ENCODE assay signal across 16 cellular contexts in genomic region chr9:99967457-99967856, GRCh38.
"Had no signal": no experiment of that assay in that cellular context is flagged by ENCODE, and none has a peak within 500 bp of the region (broad histone marks: within the 10 kb centered on the region; RNA-seq: fewer than 3 reads in every experiment).

No MANE protein-coding gene starts in this region.

- H3K9me3 ChIP-seq: ascending aorta, gastroesophageal sphincter, heart right ventricle, left lung, ovary, sigmoid colon, spleen, vagina had no signal

- H3K27ac Mint-ChIP-seq: activated T-helper 17 cell treated with anti-CD3 and anti-CD28 coated beads, Interleukin-2, amount 50 U/mL, for 72 hours had no signal

- H3K4me3 ChIP-seq: ascending aorta, gastroesophageal sphincter, heart right ventricle, left lung, ovary, sigmoid colon, spleen, vagina had no signal

- H3K36me3 ChIP-seq: ovary had no signal

- DNase-seq: activated CD4-positive, alpha-beta T cell treated with anti-CD3 and anti-CD28 coated beads for 1 hour; activated CD4-positive, alpha-beta T cell treated with anti-CD3 and anti-CD28 coated beads, Interleukin-2, amount 50 U/mL, for 4 hours; activated naive CD4-positive, alpha-beta T cell treated with Interleukin-2 at 50 U/mL for 16 hours; activated T-cell treated with anti-CD3 and anti-CD28 coated beads for 4 hours; erythroblast; heart right ventricle; left lung; ovary; sigmoid colon; spleen; T-helper 1 cell had no signal

- H3K4me1 ChIP-seq: ascending aorta, gastroesophageal sphincter, heart right ventricle, spleen, vagina had no signal

- H3K9me3 Mint-ChIP-seq: activated T-helper 17 cell treated with anti-CD3 and anti-CD28 coated beads, Interleukin-2, amount 50 U/mL, for 72 hours; neural crest cell had no signal

- H3K27me3 ChIP-seq: ascending aorta, gastroesophageal sphincter, heart right ventricle, left lung, ovary, sigmoid colon, spleen, vagina had no signal

- H3K27me3 Mint-ChIP-seq: activated T-helper 17 cell treated with anti-CD3 and anti-CD28 coated beads, Interleukin-2, amount 50 U/mL, for 72 hours had no signal

- H3K4me1 Mint-ChIP-seq: activated T-helper 17 cell treated with anti-CD3 and anti-CD28 coated beads, Interleukin-2, amount 50 U/mL, for 72 hours; neural crest cell had no signal

- H3K4me3 Mint-ChIP-seq: activated T-helper 17 cell treated with anti-CD3 and anti-CD28 coated beads, Interleukin-2, amount 50 U/mL, for 72 hours; neural crest cell had no signal

- H3K27ac ChIP-seq: ascending aorta, gastroesophageal sphincter, heart right ventricle, left lung, ovary, sigmoid colon, spleen, vagina had no signal
